Comparison of ENCODE assay signal across 11 cellular contexts in genomic region chr10:93703841-93704240, GRCh38. TPM values are rescaled to one million over a fixed set of nuclear protein-coding genes. Genes with fewer than 3 reads are reported as not detected.
DNase-seq lines count a peak whose midpoint lies in the region; TF ChIP-seq lines count a peak whose summit lies in the region.
"Had no signal": no experiment of that assay in that cellular context is flagged by ENCODE, and none has a peak within 500 bp of the region (broad histone marks: within the 10 kb centered on the region; RNA-seq: fewer than 3 reads in every experiment).

No MANE protein-coding gene starts in this region.

- no peak for DNase-seq in T-helper 2 cell treated with Interferon-gamma antibody and Interleukin-4, amounts not matched to agents 5 μg/mL and 100 μg/mL, for 36 hours (ENCODE audit: low spot score)
- DNase-seq in T-helper 2 cell (no peak), HFFc6 (no peak), neural progenitor cell (ENCODE audit: low spot score) (no peak), occipital lobe (lab: John Stamatoyannopoulos, UW) (no peak), thyroid gland (no peak), GM03348 (ENCODE audit: low spot score) (no peak)
- DNase-seq in activated naive CD8-positive, alpha-beta T cell treated with anti-CD3 and anti-CD28 coated beads for 36 hours = no peak
- DNase-seq: activated CD8-positive, alpha-beta memory T cell treated with anti-CD3 and anti-CD28 coated beads for 24 hours; foreskin keratinocyte; kidney glomerular epithelial cell had no signal

- H3K4me3 ChIP-seq in neural progenitor cell (no peak overlapping the region), thyroid gland (replicated peaks in 1 of 3) (no peak overlapping the region)

- H3K79me2 ChIP-seq in neural progenitor cell (ENCODE audit: low read depth) = peaks cover 11% of the 10 kb centered on the region

- H3K4me1 ChIP-seq in neural progenitor cell = peaks cover 23% of the 10 kb centered on the region
- H3K4me1 ChIP-seq in thyroid gland = peaks cover 0 to 7% of the 10 kb centered on the region in 2 donors

- WGBS in thyroid gland, 2 donors = 67 to 69% methylated on average over 1 of the region's 1 CpG

- H2AFZ ChIP-seq in neural progenitor cell (replicated peaks) = peak overlapping the region; percentile 93

- peaks cover 3% of the 10 kb centered on the region for H3K36me3 Mint-ChIP-seq in T-helper 2 cell treated with Interferon-gamma antibody and Interleukin-4, amounts not matched to agents 5 μg/mL and 100 μg/mL, for 36 hours (ENCODE audit: low read depth)
- H3K36me3 Mint-ChIP-seq in HFFc6 (ENCODE audit: low read depth) (no peaks in the 10 kb centered on the region), neural progenitor cell (no peaks in the 10 kb centered on the region)
- no peaks in the 10 kb centered on the region for H3K36me3 Mint-ChIP-seq in activated naive CD8-positive, alpha-beta T cell treated with anti-CD3 and anti-CD28 coated beads for 36 hours

- no peaks in the 10 kb centered on the region for H4K20me1 ChIP-seq in neural progenitor cell (ENCODE audit: low read depth)

- no peak for TF ChIP-seq POLR2A in thyroid gland (IDR thresholded peaks at IDR 0.05)

- no peak overlapping the region for H3K27ac Mint-ChIP-seq in T-helper 2 cell treated with Interferon-gamma antibody and Interleukin-4, amounts not matched to agents 5 μg/mL and 100 μg/mL, for 36 hours
- H3K27ac Mint-ChIP-seq in HFFc6 (no peak overlapping the region), neural progenitor cell (peak overlapping the region; percentile 19)
- peak overlapping the region; percentile 36 for H3K27ac Mint-ChIP-seq in activated naive CD8-positive, alpha-beta T cell treated with anti-CD3 and anti-CD28 coated beads for 36 hours

- H3K27me3 ChIP-seq in neural progenitor cell = no peaks in the 10 kb centered on the region
- H3K27me3 ChIP-seq in thyroid gland = no peaks in the 10 kb centered on the region
- H3K27me3 ChIP-seq: foreskin keratinocyte had no signal

- no peak for TF ChIP-seq CTCF in HFFc6 (IDR thresholded peaks at IDR 0.05)
- no peak for TF ChIP-seq CTCF in neural progenitor cell (IDR thresholded peaks at IDR 0.05)
- no peak for TF ChIP-seq CTCF in thyroid gland (IDR thresholded peaks at IDR 0.05)

- H3K9me3 ChIP-seq in neural progenitor cell (ENCODE audit: low read depth) = no peaks in the 10 kb centered on the region
- H3K9me3 ChIP-seq in thyroid gland = no peaks in the 10 kb centered on the region

- no peaks in the 10 kb centered on the region for H3K9me3 Mint-ChIP-seq in T-helper 2 cell treated with Interferon-gamma antibody and Interleukin-4, amounts not matched to agents 5 μg/mL and 100 μg/mL, for 36 hours
- H3K9me3 Mint-ChIP-seq in HFFc6 (no peaks in the 10 kb centered on the region), neural progenitor cell (no peaks in the 10 kb centered on the region)
- H3K9me3 Mint-ChIP-seq in activated naive CD8-positive, alpha-beta T cell treated with anti-CD3 and anti-CD28 coated beads for 36 hours = no peaks in the 10 kb centered on the region

- intact Hi-C loops in thyroid gland (cut with DNase I) = no loop called here

- H3K4me3 Mint-ChIP-seq in T-helper 2 cell treated with Interferon-gamma antibody and Interleukin-4, amounts not matched to agents 5 μg/mL and 100 μg/mL, for 36 hours = peak overlapping the region; percentile 70
- H3K4me3 Mint-ChIP-seq in HFFc6 (peak overlapping the region; percentile 80; the same call in 1 of the 2 replicates), neural progenitor cell (peak overlapping the region; percentile 19)
- peak overlapping the region; percentile 55 for H3K4me3 Mint-ChIP-seq in activated naive CD8-positive, alpha-beta T cell treated with anti-CD3 and anti-CD28 coated beads for 36 hours

- no peak overlapping the region for H3K4me2 ChIP-seq in neural progenitor cell

- H3K4me1 Mint-ChIP-seq in T-helper 2 cell treated with Interferon-gamma antibody and Interleukin-4, amounts not matched to agents 5 μg/mL and 100 μg/mL, for 36 hours (ENCODE audit: low read depth) = peaks cover 9% of the 10 kb centered on the region
- H3K4me1 Mint-ChIP-seq in HFFc6 (ENCODE audit: low read depth) (no peaks in the 10 kb centered on the region), neural progenitor cell (peaks cover 32% of the 10 kb centered on the region)
- peaks cover 38% of the 10 kb centered on the region for H3K4me1 Mint-ChIP-seq in activated naive CD8-positive, alpha-beta T cell treated with anti-CD3 and anti-CD28 coated beads for 36 hours

- H3F3A ChIP-seq in neural progenitor cell (ENCODE audit: low read depth) = peaks cover 25% of the 10 kb centered on the region

- H3K27ac ChIP-seq in neural progenitor cell (no peak overlapping the region), thyroid gland (no peak overlapping the region)

- H3K27me3 Mint-ChIP-seq in T-helper 2 cell treated with Interferon-gamma antibody and Interleukin-4, amounts not matched to agents 5 μg/mL and 100 μg/mL, for 36 hours (ENCODE audit: low read depth) = no peaks in the 10 kb centered on the region
- H3K27me3 Mint-ChIP-seq in HFFc6 (ENCODE audit: insufficient read depth) (no peaks in the 10 kb centered on the region), neural progenitor cell (ENCODE audit: insufficient read depth, low read depth) (no peaks in the 10 kb centered on the region)
- H3K27me3 Mint-ChIP-seq in activated naive CD8-positive, alpha-beta T cell treated with anti-CD3 and anti-CD28 coated beads for 36 hours = no peaks in the 10 kb centered on the region

- H3K36me3 ChIP-seq in neural progenitor cell = no peaks in the 10 kb centered on the region
- H3K36me3 ChIP-seq in thyroid gland = peaks cover 0 to under 1% of the 10 kb centered on the region in 2 donors

- no peak overlapping the region for H3K9ac ChIP-seq in neural progenitor cell

RNA-seq across cellular contexts. Expression of gene FRA10AC1, which starts 1.4 kb away (rescaled TPM):
- 10 to 100 TPM in 2 of 6 experiments, 1 to 10 TPM in 4; 8.3 to 10.7 (median 9.2) TPM for total RNA-seq in HFFc6 (2021; fragmentation: NEBNext Ultra II Directional; extraction: Animal tissue kit (Norgen Biotek cat#: 25700))
- total RNA-seq in activated naive CD8-positive, alpha-beta T cell treated with anti-CD3 and anti-CD28 coated beads for 36 hours = 10 to 100 TPM; 13.9 to 15.9 TPM
- total RNA-seq in neural progenitor cell (ENCODE audit: low replicate concordance) (15.8 and 31.4 TPM in 2 replicates), occipital lobe (36.3 TPM), thyroid gland (100 to 1,000 TPM in 1 of 4 donors, 10 to 100 TPM in 3; 18.6 to 293 (median 27.8) TPM)

RNA-seq across cellular contexts. Expression of gene LGI1, which starts 53.9 kb away (rescaled TPM):
- not detected for total RNA-seq in HFFc6 (2021; fragmentation: NEBNext Ultra II Directional; extraction: Animal tissue kit (Norgen Biotek cat#: 25700))
- not detected for total RNA-seq in activated naive CD8-positive, alpha-beta T cell treated with anti-CD3 and anti-CD28 coated beads for 36 hours
- total RNA-seq in neural progenitor cell (ENCODE audit: low replicate concordance) = 9.2 and 20.2 TPM in 2 replicates
- total RNA-seq in occipital lobe = 66.1 TPM
- not detected for total RNA-seq in thyroid gland
- total RNA-seq: foreskin keratinocyte had no signal

Comparison
In these comparisons a context has a peak if more than half of its experiments do, and no peak if none do; other contexts are left out.
1. H3K27ac Mint-ChIP-seq: peak in activated naive CD8-positive, alpha-beta T cell treated with anti-CD3 and anti-CD28 coated beads for 36 hours (single experiment) and neural progenitor cell (single experiment); none in T-helper 2 cell treated with Interferon-gamma antibody and Interleukin-4, amounts not matched to agents 5 μg/mL and 100 μg/mL, for 36 hours (single experiment) and HFFc6 (single experiment).
2. H3K4me3 Mint-ChIP-seq: peak in every context shown above with its lines; median percentile 80 in HFFc6; 70 in T-helper 2 cell treated with Interferon-gamma antibody and Interleukin-4, amounts not matched to agents 5 μg/mL and 100 μg/mL, for 36 hours; 55 in activated naive CD8-positive, alpha-beta T cell treated with anti-CD3 and anti-CD28 coated beads for 36 hours; 19 in neural progenitor cell.